1 cellular context compared by ENCODE assay signal in the genomic region with DNA sequence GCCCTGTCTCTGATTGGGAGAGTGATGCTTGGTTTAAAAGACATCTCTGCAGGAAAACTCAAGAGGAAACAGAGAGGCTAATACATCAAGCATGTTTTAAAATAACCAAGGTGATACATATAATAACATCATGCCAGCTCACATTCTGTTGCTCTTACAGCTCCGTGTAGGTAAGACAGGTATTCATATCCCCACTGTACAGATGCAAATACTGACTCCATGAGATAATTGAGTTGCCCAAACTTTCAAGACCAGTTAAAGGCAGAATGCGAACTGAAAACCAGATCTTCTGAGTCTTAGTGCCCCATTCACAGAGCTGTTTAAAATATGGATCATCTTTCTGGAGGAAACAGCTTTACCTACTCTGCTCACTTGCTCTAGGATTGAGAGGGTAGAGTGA.
TF ChIP-seq lines count a peak whose summit lies in the region.

No MANE protein-coding gene starts in this region.

TF ChIP-seq in K562, 482 proteins besides CTCF, POLR2A, EP300 and RAD21 (continued from another document and continues in another):
- TF ChIP-seq, protein P1, sequence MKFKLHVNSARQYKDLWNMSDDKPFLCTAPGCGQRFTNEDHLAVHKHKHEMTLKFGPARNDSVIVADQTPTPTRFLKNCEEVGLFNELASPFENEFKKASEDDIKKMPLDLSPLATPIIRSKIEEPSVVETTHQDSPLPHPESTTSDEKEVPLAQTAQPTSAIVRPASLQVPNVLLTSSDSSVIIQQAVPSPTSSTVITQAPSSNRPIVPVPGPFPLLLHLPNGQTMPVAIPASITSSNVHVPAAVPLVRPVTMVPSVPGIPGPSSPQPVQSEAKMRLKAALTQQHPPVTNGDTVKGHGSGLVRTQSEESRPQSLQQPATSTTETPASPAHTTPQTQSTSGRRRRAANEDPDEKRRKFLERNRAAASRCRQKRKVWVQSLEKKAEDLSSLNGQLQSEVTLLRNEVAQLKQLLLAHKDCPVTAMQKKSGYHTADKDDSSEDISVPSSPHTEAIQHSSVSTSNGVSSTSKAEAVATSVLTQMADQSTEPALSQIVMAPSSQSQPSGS (CRISPR knock-in tag; IDR thresholded peaks at IDR 0.05), result no peak
- TF ChIP-seq CCNT2 (IDR thresholded peaks at IDR 0.05; ENCODE audit: borderline replicate concordance, extremely low read depth, insufficient read length, low read depth, low read length), result no peak
- no peak for TF ChIP-seq HMGN3 (IDR thresholded peaks at IDR 0.05; ENCODE audit: borderline replicate concordance, extremely low read depth, insufficient read length, low read depth, low read length)
- TF ChIP-seq, protein P2, sequence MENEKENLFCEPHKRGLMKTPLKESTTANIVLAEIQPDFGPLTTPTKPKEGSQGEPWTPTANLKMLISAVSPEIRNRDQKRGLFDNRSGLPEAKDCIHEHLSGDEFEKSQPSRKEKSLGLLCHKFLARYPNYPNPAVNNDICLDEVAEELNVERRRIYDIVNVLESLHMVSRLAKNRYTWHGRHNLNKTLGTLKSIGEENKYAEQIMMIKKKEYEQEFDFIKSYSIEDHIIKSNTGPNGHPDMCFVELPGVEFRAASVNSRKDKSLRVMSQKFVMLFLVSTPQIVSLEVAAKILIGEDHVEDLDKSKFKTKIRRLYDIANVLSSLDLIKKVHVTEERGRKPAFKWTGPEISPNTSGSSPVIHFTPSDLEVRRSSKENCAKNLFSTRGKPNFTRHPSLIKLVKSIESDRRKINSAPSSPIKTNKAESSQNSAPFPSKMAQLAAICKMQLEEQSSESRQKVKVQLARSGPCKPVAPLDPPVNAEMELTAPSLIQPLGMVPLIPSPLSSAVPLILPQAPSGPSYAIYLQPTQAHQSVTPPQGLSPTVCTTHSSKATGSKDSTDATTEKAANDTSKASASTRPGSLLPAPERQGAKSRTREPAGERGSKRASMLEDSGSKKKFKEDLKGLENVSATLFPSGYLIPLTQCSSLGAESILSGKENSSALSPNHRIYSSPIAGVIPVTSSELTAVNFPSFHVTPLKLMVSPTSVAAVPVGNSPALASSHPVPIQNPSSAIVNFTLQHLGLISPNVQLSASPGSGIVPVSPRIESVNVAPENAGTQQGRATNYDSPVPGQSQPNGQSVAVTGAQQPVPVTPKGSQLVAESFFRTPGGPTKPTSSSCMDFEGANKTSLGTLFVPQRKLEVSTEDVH (IDR thresholded peaks at IDR 0.05; ENCODE audit: low read depth, partially characterized antibody), result no peak
- no peak for TF ChIP-seq L3MBTL2 (IDR thresholded peaks at IDR 0.05)
- TF ChIP-seq, protein P3, sequence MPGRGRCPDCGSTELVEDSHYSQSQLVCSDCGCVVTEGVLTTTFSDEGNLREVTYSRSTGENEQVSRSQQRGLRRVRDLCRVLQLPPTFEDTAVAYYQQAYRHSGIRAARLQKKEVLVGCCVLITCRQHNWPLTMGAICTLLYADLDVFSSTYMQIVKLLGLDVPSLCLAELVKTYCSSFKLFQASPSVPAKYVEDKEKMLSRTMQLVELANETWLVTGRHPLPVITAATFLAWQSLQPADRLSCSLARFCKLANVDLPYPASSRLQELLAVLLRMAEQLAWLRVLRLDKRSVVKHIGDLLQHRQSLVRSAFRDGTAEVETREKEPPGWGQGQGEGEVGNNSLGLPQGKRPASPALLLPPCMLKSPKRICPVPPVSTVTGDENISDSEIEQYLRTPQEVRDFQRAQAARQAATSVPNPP (IDR thresholded peaks at IDR 0.05; ENCODE audit: borderline replicate concordance, insufficient read depth, insufficient read length), result no peak
- TF ChIP-seq ZNF212 (CRISPR knock-in tag; IDR thresholded peaks at IDR 0.05), result no peak
- no peak for TF ChIP-seq SP1 (CRISPR knock-in tag; IDR thresholded peaks at IDR 0.05)
- no peak for TF ChIP-seq TRIM24 (IDR thresholded peaks at IDR 0.05)
- no peak for TF ChIP-seq RBM15 (IDR thresholded peaks at IDR 0.05; ENCODE audit: insufficient read depth, low read length)
- no peak for TF ChIP-seq BRCA1 (IDR thresholded peaks at IDR 0.05)
- TF ChIP-seq BRCA1 (CRISPR knock-in tag; IDR thresholded peaks at IDR 0.05), result no peak
- no peak for TF ChIP-seq FOXM1 (IDR thresholded peaks at IDR 0.05; ENCODE audit: low read depth)
- TF ChIP-seq FOXM1 (CRISPR knock-in tag; IDR thresholded peaks at IDR 0.05; ENCODE audit: low read depth), result no peak
- TF ChIP-seq, protein P4, sequence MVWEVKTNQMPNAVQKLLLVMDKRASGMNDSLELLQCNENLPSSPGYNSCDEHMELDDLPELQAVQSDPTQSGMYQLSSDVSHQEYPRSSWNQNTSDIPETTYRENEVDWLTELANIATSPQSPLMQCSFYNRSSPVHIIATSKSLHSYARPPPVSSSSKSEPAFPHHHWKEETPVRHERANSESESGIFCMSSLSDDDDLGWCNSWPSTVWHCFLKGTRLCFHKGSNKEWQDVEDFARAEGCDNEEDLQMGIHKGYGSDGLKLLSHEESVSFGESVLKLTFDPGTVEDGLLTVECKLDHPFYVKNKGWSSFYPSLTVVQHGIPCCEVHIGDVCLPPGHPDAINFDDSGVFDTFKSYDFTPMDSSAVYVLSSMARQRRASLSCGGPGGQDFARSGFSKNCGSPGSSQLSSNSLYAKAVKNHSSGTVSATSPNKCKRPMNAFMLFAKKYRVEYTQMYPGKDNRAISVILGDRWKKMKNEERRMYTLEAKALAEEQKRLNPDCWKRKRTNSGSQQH (CRISPR knock-in tag; IDR thresholded peaks at IDR 0.05), result no peak
- TF ChIP-seq RBM25 (IDR thresholded peaks at IDR 0.05; ENCODE audit: low read depth, low read length, severe bottlenecking), result peak; percentile 86
- no peak for TF ChIP-seq NCOR1 (IDR thresholded peaks at IDR 0.05)
- TF ChIP-seq SMARCA5 (IDR thresholded peaks at IDR 0.05), result no peak
- no peak for TF ChIP-seq SREBF1 (IDR thresholded peaks at IDR 0.05; ENCODE audit: borderline replicate concordance, low read depth, low read length)
- TF ChIP-seq, protein P5, sequence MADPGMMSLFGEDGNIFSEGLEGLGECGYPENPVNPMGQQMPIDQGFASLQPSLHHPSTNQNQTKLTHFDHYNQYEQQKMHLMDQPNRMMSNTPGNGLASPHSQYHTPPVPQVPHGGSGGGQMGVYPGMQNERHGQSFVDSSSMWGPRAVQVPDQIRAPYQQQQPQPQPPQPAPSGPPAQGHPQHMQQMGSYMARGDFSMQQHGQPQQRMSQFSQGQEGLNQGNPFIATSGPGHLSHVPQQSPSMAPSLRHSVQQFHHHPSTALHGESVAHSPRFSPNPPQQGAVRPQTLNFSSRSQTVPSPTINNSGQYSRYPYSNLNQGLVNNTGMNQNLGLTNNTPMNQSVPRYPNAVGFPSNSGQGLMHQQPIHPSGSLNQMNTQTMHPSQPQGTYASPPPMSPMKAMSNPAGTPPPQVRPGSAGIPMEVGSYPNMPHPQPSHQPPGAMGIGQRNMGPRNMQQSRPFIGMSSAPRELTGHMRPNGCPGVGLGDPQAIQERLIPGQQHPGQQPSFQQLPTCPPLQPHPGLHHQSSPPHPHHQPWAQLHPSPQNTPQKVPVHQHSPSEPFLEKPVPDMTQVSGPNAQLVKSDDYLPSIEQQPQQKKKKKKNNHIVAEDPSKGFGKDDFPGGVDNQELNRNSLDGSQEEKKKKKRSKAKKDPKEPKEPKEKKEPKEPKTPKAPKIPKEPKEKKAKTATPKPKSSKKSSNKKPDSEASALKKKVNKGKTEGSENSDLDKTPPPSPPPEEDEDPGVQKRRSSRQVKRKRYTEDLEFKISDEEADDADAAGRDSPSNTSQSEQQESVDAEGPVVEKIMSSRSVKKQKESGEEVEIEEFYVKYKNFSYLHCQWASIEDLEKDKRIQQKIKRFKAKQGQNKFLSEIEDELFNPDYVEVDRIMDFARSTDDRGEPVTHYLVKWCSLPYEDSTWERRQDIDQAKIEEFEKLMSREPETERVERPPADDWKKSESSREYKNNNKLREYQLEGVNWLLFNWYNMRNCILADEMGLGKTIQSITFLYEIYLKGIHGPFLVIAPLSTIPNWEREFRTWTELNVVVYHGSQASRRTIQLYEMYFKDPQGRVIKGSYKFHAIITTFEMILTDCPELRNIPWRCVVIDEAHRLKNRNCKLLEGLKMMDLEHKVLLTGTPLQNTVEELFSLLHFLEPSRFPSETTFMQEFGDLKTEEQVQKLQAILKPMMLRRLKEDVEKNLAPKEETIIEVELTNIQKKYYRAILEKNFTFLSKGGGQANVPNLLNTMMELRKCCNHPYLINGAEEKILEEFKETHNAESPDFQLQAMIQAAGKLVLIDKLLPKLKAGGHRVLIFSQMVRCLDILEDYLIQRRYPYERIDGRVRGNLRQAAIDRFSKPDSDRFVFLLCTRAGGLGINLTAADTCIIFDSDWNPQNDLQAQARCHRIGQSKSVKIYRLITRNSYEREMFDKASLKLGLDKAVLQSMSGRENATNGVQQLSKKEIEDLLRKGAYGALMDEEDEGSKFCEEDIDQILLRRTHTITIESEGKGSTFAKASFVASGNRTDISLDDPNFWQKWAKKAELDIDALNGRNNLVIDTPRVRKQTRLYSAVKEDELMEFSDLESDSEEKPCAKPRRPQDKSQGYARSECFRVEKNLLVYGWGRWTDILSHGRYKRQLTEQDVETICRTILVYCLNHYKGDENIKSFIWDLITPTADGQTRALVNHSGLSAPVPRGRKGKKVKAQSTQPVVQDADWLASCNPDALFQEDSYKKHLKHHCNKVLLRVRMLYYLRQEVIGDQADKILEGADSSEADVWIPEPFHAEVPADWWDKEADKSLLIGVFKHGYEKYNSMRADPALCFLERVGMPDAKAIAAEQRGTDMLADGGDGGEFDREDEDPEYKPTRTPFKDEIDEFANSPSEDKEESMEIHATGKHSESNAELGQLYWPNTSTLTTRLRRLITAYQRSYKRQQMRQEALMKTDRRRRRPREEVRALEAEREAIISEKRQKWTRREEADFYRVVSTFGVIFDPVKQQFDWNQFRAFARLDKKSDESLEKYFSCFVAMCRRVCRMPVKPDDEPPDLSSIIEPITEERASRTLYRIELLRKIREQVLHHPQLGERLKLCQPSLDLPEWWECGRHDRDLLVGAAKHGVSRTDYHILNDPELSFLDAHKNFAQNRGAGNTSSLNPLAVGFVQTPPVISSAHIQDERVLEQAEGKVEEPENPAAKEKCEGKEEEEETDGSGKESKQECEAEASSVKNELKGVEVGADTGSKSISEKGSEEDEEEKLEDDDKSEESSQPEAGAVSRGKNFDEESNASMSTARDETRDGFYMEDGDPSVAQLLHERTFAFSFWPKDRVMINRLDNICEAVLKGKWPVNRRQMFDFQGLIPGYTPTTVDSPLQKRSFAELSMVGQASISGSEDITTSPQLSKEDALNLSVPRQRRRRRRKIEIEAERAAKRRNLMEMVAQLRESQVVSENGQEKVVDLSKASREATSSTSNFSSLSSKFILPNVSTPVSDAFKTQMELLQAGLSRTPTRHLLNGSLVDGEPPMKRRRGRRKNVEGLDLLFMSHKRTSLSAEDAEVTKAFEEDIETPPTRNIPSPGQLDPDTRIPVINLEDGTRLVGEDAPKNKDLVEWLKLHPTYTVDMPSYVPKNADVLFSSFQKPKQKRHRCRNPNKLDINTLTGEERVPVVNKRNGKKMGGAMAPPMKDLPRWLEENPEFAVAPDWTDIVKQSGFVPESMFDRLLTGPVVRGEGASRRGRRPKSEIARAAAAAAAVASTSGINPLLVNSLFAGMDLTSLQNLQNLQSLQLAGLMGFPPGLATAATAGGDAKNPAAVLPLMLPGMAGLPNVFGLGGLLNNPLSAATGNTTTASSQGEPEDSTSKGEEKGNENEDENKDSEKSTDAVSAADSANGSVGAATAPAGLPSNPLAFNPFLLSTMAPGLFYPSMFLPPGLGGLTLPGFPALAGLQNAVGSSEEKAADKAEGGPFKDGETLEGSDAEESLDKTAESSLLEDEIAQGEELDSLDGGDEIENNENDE (IDR thresholded peaks at IDR 0.05; ENCODE audit: low read depth, low read length), result no peak
- no peak for TF ChIP-seq NR4A1 (CRISPR knock-in tag; IDR thresholded peaks at IDR 0.05)
- no peak for TF ChIP-seq NR4A1 (tag; IDR thresholded peaks at IDR 0.05)
- TF ChIP-seq HEY1 (CRISPR knock-in tag; IDR thresholded peaks at IDR 0.05; ENCODE audit: borderline replicate concordance), result no peak
- no peak for TF ChIP-seq GTF2E2 (tag; IDR thresholded peaks at IDR 0.05)
- TF ChIP-seq HDAC1 (IDR thresholded peaks at IDR 0.05), result 0 out of 4 replicates have a peak, but pooled peaks of 1 of the 2 experiments have one; percentile 23
- no peak for TF ChIP-seq ELF4 (CRISPR knock-in tag; IDR thresholded peaks at IDR 0.05)
- TF ChIP-seq, protein P6, sequence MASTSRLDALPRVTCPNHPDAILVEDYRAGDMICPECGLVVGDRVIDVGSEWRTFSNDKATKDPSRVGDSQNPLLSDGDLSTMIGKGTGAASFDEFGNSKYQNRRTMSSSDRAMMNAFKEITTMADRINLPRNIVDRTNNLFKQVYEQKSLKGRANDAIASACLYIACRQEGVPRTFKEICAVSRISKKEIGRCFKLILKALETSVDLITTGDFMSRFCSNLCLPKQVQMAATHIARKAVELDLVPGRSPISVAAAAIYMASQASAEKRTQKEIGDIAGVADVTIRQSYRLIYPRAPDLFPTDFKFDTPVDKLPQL (IDR thresholded peaks at IDR 0.05; ENCODE audit: extremely low read depth, insufficient read length), result no peak
- peak; percentile 22 to 60; a peak in 2 of 4 replicates for TF ChIP-seq KDM1A (IDR thresholded peaks at IDR 0.05)
- TF ChIP-seq, protein P7, sequence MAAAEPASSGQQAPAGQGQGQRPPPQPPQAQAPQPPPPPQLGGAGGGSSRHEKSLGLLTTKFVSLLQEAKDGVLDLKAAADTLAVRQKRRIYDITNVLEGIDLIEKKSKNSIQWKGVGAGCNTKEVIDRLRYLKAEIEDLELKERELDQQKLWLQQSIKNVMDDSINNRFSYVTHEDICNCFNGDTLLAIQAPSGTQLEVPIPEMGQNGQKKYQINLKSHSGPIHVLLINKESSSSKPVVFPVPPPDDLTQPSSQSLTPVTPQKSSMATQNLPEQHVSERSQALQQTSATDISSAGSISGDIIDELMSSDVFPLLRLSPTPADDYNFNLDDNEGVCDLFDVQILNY (CRISPR knock-in tag; IDR thresholded peaks at IDR 0.05), result no peak
- TF ChIP-seq MCM3 (IDR thresholded peaks at IDR 0.05), result no peak
- no peak for TF ChIP-seq ZNF217 (CRISPR knock-in tag; IDR thresholded peaks at IDR 0.05)
- TF ChIP-seq NUFIP1 (IDR thresholded peaks at IDR 0.05; ENCODE audit: partially characterized antibody), result no peak
- TF ChIP-seq, protein P8, sequence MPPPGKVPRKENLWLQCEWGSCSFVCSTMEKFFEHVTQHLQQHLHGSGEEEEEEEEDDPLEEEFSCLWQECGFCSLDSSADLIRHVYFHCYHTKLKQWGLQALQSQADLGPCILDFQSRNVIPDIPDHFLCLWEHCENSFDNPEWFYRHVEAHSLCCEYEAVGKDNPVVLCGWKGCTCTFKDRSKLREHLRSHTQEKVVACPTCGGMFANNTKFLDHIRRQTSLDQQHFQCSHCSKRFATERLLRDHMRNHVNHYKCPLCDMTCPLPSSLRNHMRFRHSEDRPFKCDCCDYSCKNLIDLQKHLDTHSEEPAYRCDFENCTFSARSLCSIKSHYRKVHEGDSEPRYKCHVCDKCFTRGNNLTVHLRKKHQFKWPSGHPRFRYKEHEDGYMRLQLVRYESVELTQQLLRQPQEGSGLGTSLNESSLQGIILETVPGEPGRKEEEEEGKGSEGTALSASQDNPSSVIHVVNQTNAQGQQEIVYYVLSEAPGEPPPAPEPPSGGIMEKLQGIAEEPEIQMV (tag; conservative IDR thresholded peaks at IDR 0.05; ENCODE audit: low read depth), result no peak
- no peak for TF ChIP-seq ELF1 (tag; IDR thresholded peaks at IDR 0.05)
- no peak for TF ChIP-seq SPI1 (IDR thresholded peaks at IDR 0.05; ENCODE audit: borderline replicate concordance, low read depth, low read length)
